In genomic region chr5:59184769-59185168, GRCh38 we compare ENCODE assay signal across 23 cellular contexts.
A peak's percentile ranks its signal among the peaks of the same experiment; 100 is the strongest.
DNase-seq lines count a peak whose midpoint lies in the region; ATAC-seq and TF ChIP-seq lines count a peak whose summit lies in the region.
"Had no signal": no experiment of that assay in that cellular context is flagged by ENCODE, and none has a peak within 500 bp of the region (broad histone marks: within the 10 kb centered on the region; RNA-seq: fewer than 3 reads in every experiment).

No MANE protein-coding gene starts in this region.

- ATAC-seq in psoas muscle (peak; percentile 25 to 78 (median 72)), GM21447 (IDR thresholded peaks at IDR 0.05; ENCODE audit: unreplicated experiment) (no peak), mucosa of descending colon (no peak)
- ATAC-seq: GM12878 had no signal

- peaks cover 2% of the 10 kb centered on the region for H3K4me1 ChIP-seq in mesendoderm (ENCODE audit: control insufficient read depth, low read depth, low read length)
- H3K4me1 ChIP-seq in psoas muscle, result peaks cover 41% of the 10 kb centered on the region
- peaks cover 22 to 29% (median 23%) of the 10 kb centered on the region in 3 donors for H3K4me1 ChIP-seq in skeletal muscle tissue (ENCODE audit: control insufficient read depth in 3 of 3, insufficient read depth in 3 of 3, low read length in 3 of 3)
- no peaks in the 10 kb centered on the region for H3K4me1 ChIP-seq in mucosa of descending colon (ENCODE audit: low read depth)

- H3K79me2 ChIP-seq in mesendoderm (ENCODE audit: control insufficient read depth, insufficient read depth, low read length), result no peaks in the 10 kb centered on the region

- H2AK5ac ChIP-seq in mesendoderm (ENCODE audit: low read length), result no peak overlapping the region

- H3K4me3 ChIP-seq in mesendoderm (ENCODE audit: low read length) (no peak overlapping the region), psoas muscle (no peak overlapping the region), skeletal muscle tissue (ENCODE audit: low read length in 3 of 3) (no peak overlapping the region), mucosa of descending colon (no peak overlapping the region)
- H3K4me3 ChIP-seq: BLaER1, GM12878 had no signal

- H3K4ac ChIP-seq in mesendoderm (ENCODE audit: low read depth, low read length), result no peak overlapping the region

- no peak for DNase-seq in mesendoderm
- DNase-seq in myocyte (ENCODE audit: low read depth), result peak; percentile 39
- DNase-seq in psoas muscle, result no peak
- no peak for DNase-seq in inferior parietal cortex (ENCODE audit: extremely low spot score)
- no peak for DNase-seq in mucosa of descending colon
- DNase-seq: 8988T; ACHN; BE2C; C1 segment of cervical spinal cord; CD4-positive, CD25-positive, alpha-beta regulatory T cell; CD8-positive, alpha-beta memory T cell; COR-L47; DMS 273 treated with DMSO at 0.1 percent for 48 hours; DMS153; DMS53; DMS79; DND-41; EL; GDM1 had no signal

- no peak overlapping the region for H2BK15ac ChIP-seq in mesendoderm (replicated peaks; ENCODE audit: low read depth)

- H4K8ac ChIP-seq in mesendoderm (ENCODE audit: low read depth, low read length), result peak overlapping the region; percentile 17

- H3K56ac ChIP-seq in mesendoderm (ENCODE audit: low read length), result no peak overlapping the region

- no peaks in the 10 kb centered on the region for H3K36me3 ChIP-seq in mesendoderm (ENCODE audit: control insufficient read depth, insufficient read depth, low read length)
- H3K36me3 ChIP-seq in psoas muscle (ENCODE audit: insufficient read depth in 1 of 2, low read depth in 1 of 2), result peaks cover 0 to 19% of the 10 kb centered on the region in 2 donors
- no peaks in the 10 kb centered on the region for H3K36me3 ChIP-seq in skeletal muscle tissue (ENCODE audit: control insufficient read depth in 3 of 3, insufficient read depth in 3 of 3, low read length in 3 of 3)
- H3K36me3 ChIP-seq in mucosa of descending colon (ENCODE audit: low read depth), result no peaks in the 10 kb centered on the region
- H3K36me3 ChIP-seq: BE2C, BLaER1 had no signal

- H3K9ac ChIP-seq in mesendoderm (ENCODE audit: low read length) (no peak overlapping the region), skeletal muscle tissue (ENCODE audit: low read depth in 1 of 3, low read length in 3 of 3) (no peak overlapping the region)
- H3K9ac ChIP-seq: BLaER1 had no signal

- WGBS in mesendoderm (ENCODE audit: extremely low coverage, insufficient coverage, low lambda C conversion rate), result no CpG with 5 or more reads among the region's 6 CpGs
- 34 to 57% (median 43%) methylated on average over 6 of the region's 6 CpGs for WGBS in psoas muscle, 3 donors

- no peak overlapping the region for H2BK5ac ChIP-seq in mesendoderm (ENCODE audit: low read length)

- no peak overlapping the region for H3K23ac ChIP-seq in mesendoderm (ENCODE audit: low read length)

- H3K27ac ChIP-seq in mesendoderm (ENCODE audit: low read depth, low read length) (no peak overlapping the region), psoas muscle (peak overlapping the region; percentile 85), skeletal muscle tissue (ENCODE audit: low read depth, low read length) (peak overlapping the region; percentile 89)
- H3K27ac ChIP-seq: BLaER1 had no signal

- intact Hi-C loops in psoas muscle (cut with DNase I), result loop anchor here (5.0 to 10.0 kb wide), 4 partner anchors 183 to 490 kb away; no protein-coding TSS in a partner anchor
- intact Hi-C loops in mucosa of descending colon (cut with DNase I, micrococcal nuclease), result loop anchor here (5.0 to 10.0 kb wide), 3 partner anchors 198 to 488 kb away; no protein-coding TSS in a partner anchor

- no peak overlapping the region for H3K4me2 ChIP-seq in mesendoderm (ENCODE audit: low read length)
- H3K4me2 ChIP-seq: BLaER1 had no signal

- H3K27me3 ChIP-seq in mesendoderm (ENCODE audit: insufficient read depth, low read length, poor library complexity) (no peaks in the 10 kb centered on the region), psoas muscle (ENCODE audit: insufficient read depth in 3 of 3, low read length in 2 of 3) (no peaks in the 10 kb centered on the region), skeletal muscle tissue (ENCODE audit: control insufficient read depth in 3 of 3, insufficient read depth in 3 of 3, low read length in 3 of 3) (no peaks in the 10 kb centered on the region)
- H3K27me3 ChIP-seq: BE2C, BLaER1 had no signal

- TF ChIP-seq CTCF in psoas muscle (IDR thresholded peaks at IDR 0.05) (no peak), mucosa of descending colon (IDR thresholded peaks at IDR 0.05) (no peak)

- H3K9me3 ChIP-seq in psoas muscle (no peaks in the 10 kb centered on the region), skeletal muscle tissue (ENCODE audit: control insufficient read depth in 3 of 3, low read length in 3 of 3) (no peaks in the 10 kb centered on the region), mucosa of descending colon (no peaks in the 10 kb centered on the region)
- H3K9me3 ChIP-seq: BE2C, BLaER1 had no signal

- H3K79me1 ChIP-seq in mesendoderm (ENCODE audit: low read length), result no peaks in the 10 kb centered on the region

- no peak overlapping the region for H2BK120ac ChIP-seq in mesendoderm (ENCODE audit: low read depth, low read length)

- no peak overlapping the region for H4K5ac ChIP-seq in mesendoderm (ENCODE audit: low read length)

- H3K18ac ChIP-seq in mesendoderm (ENCODE audit: low read length), result no peak overlapping the region

Comparison
In these comparisons a context has a peak if more than half of its experiments do, and no peak if none do; other contexts are left out.
1. ATAC-seq: peak in psoas muscle (4 of 4); none in GM21447 (single experiment) and mucosa of descending colon (single experiment).